ENCODE assay signal across 9 cellular contexts in genomic region chr2:10043256-10043905, GRCh38. TPM values are rescaled to one million over a fixed set of nuclear protein-coding genes. Genes with fewer than 3 reads are reported as not detected.
DNase-seq lines count a peak whose midpoint lies in the region; ATAC-seq, FAIRE-seq and TF ChIP-seq lines count a peak whose summit lies in the region.
"Had no signal": no experiment of that assay in that cellular context is flagged by ENCODE, and none has a peak within 500 bp of the region (broad histone marks: within the 10 kb centered on the region; RNA-seq: fewer than 3 reads in every experiment).

Gene KLF11, plus strand, starts transcription at chr2:10043550. Its CDS starts 167 bp downstream, at chr2:10043717.

- intact Hi-C loops in CD4-positive, alpha-beta memory T cell (cut with micrococcal nuclease), result loop anchor here (5.0 to 10.0 kb wide), 2 partner anchors 486 to 619 kb away; partner anchors contain the start of genes ADAM17, CPSF3 and ITGB1BP1
- intact Hi-C loops in esophagus muscularis mucosa (cut with DNase I), result no loop called here

- peak within 1 kb of the TSS in 1 of 2 donors; percentile 52 for H3K4me3 ChIP-seq in CD4-positive, alpha-beta memory T cell (ENCODE audit: low read length in 2 of 2)
- H3K4me3 ChIP-seq in esophagus muscularis mucosa (peak within 1 kb of the TSS; percentile 69 to 97 (median 76)), muscle layer of duodenum (ENCODE audit: low read depth in 1 of 2, low read length in 2 of 2) (peak within 1 kb of the TSS; percentile 56 to 61)

- 1% methylated on average over 14 of the region's 104 CpGs for WGBS in esophagus muscularis mucosa

- peaks cover 21% of the 10 kb centered on the region for H3K4me1 ChIP-seq in CD4-positive, alpha-beta memory T cell (ENCODE audit: insufficient read depth, low read length)
- peaks cover 76 to 86% (median 82%) of the 10 kb centered on the region in 4 donors for H3K4me1 ChIP-seq in esophagus muscularis mucosa
- H3K4me1 ChIP-seq in muscle layer of duodenum (ENCODE audit: control insufficient read depth in 1 of 2, insufficient read depth in 2 of 2, low read length in 2 of 2), result peaks cover 7 to 53% of the 10 kb centered on the region in 2 donors

- POLR2A ChIA-PET in CD4-positive, alpha-beta memory T cell (lab: Charles Lee; ENCODE audit: partially characterized antibody), result interaction anchor here (0.6 to 6.9 kb wide), 9 partner anchors 9 to 570 kb away, joined by 3 to 72 read pairs (median 12); partner anchors contain the start of genes IAH1, ODC1 and TAF1B

- TF ChIP-seq EP300 in esophagus muscularis mucosa (IDR thresholded peaks at IDR 0.05), result peak; percentile 47

- H3K4me1 Mint-ChIP-seq in CD4-positive, alpha-beta memory T cell, result peaks cover 15 to 39% (median 27%) of the 10 kb centered on the region in 4 donors
- peaks cover 13% of the 10 kb centered on the region for H3K4me1 Mint-ChIP-seq in activated T-cell treated with anti-CD3 and anti-CD28 coated beads, Interleukin-2, amount 50 U/mL, for 72 hours (ENCODE audit: low read depth)

- peaks cover 6 to 27% of the 10 kb centered on the region in 2 donors for H3K36me3 Mint-ChIP-seq in CD4-positive, alpha-beta memory T cell
- H3K36me3 Mint-ChIP-seq in activated T-cell treated with anti-CD3 and anti-CD28 coated beads, Interleukin-2, amount 50 U/mL, for 72 hours (ENCODE audit: insufficient read depth in 2 of 2), result peaks cover 0 to 2% of the 10 kb centered on the region in 2 donors

- ATAC-seq in GM21381 (IDR thresholded peaks at IDR 0.05; ENCODE audit: unreplicated experiment), result peak; percentile 69
- peak; percentile 76 for ATAC-seq in activated T-cell treated with anti-CD3 and anti-CD28 coated beads, Interleukin-2, amount 50 U/mL, for 72 hours (replicated peaks in 1 of 2)

- TF ChIP-seq CTCF in esophagus muscularis mucosa (IDR thresholded peaks at IDR 0.05), result peak in 1 of 3 experiments; percentile 12

- H3K27me3 ChIP-seq in CD4-positive, alpha-beta memory T cell (ENCODE audit: insufficient read depth, low read length), result no peaks in the 10 kb centered on the region
- H3K27me3 ChIP-seq in esophagus muscularis mucosa, result no peaks in the 10 kb centered on the region
- H3K27me3 ChIP-seq in muscle layer of duodenum (ENCODE audit: low read depth, low read length), result no peaks in the 10 kb centered on the region

- peaks cover 7% of the 10 kb centered on the region for H3K36me3 ChIP-seq in CD4-positive, alpha-beta memory T cell (ENCODE audit: insufficient read depth, low read length)
- H3K36me3 ChIP-seq in esophagus muscularis mucosa (peaks cover 12 to 27% (median 23%) of the 10 kb centered on the region in 4 donors), muscle layer of duodenum (ENCODE audit: control insufficient read depth in 1 of 2, insufficient read depth in 2 of 2, low read length in 2 of 2) (peaks cover 9% of the 10 kb centered on the region in 2 donors)

- peaks cover 0 to 2% (median 0%) of the 10 kb centered on the region in 8 donors for H3K9me3 Mint-ChIP-seq in CD4-positive, alpha-beta memory T cell
- no peaks in the 10 kb centered on the region for H3K9me3 Mint-ChIP-seq in activated T-cell treated with anti-CD3 and anti-CD28 coated beads, Interleukin-2, amount 50 U/mL, for 72 hours

- no peaks in the 10 kb centered on the region for H3K27me3 Mint-ChIP-seq in CD4-positive, alpha-beta memory T cell
- H3K27me3 Mint-ChIP-seq in activated T-cell treated with anti-CD3 and anti-CD28 coated beads, Interleukin-2, amount 50 U/mL, for 72 hours (ENCODE audit: low read depth), result peaks cover 21% of the 10 kb centered on the region

- no peaks in the 10 kb centered on the region for H3K9me3 ChIP-seq in CD4-positive, alpha-beta memory T cell (ENCODE audit: control insufficient read depth in 1 of 2, low read length in 2 of 2)
- H3K9me3 ChIP-seq in esophagus muscularis mucosa (no peaks in the 10 kb centered on the region), muscle layer of duodenum (ENCODE audit: control insufficient read depth in 1 of 2, low read length in 2 of 2) (no peaks in the 10 kb centered on the region)

- peak; percentile 48 for TF ChIP-seq POLR2A in esophagus muscularis mucosa (IDR thresholded peaks at IDR 0.05; ENCODE audit: low read depth)

- DNase-seq in CD4-positive, alpha-beta memory T cell, result peak; percentile 81 to 85 (median 83)
- DNase-seq in HTR-8/SVneo (ENCODE audit: insufficient read length, low spot score) (peak; percentile 81), OCI-M2 (lab: John Stamatoyannopoulos, UW; ENCODE audit: unreplicated experiment) (peak; percentile 36), esophagus muscularis mucosa (ENCODE audit: extremely low spot score) (peak; percentile 97)
- peak; percentile 81 to 87 for DNase-seq in activated T-cell treated with anti-CD3 and anti-CD28 coated beads, Interleukin-2, amount 50 U/mL, for 72 hours
- peak; percentile 78 for DNase-seq in stimulated activated CD8-positive, alpha-beta memory T cell treated with anti-CD3 and anti-CD28 coated beads, Interleukin-4, amount 100 ng/mL, for 48 hours

- CTCF ChIA-PET in CD4-positive, alpha-beta memory T cell (lab: Charles Lee; ENCODE audit: partially characterized antibody), result interaction anchor here (1.3 to 13.1 kb wide), 4 partner anchors 9 to 229 kb away, joined by 3 to 431 read pairs (median 64); partner anchors contain the start of gene TAF1B

- H3K27ac Mint-ChIP-seq in CD4-positive, alpha-beta memory T cell, result peak within 1 kb of the TSS; percentile 93 to 99 (median 98)
- H3K27ac Mint-ChIP-seq in activated T-cell treated with anti-CD3 and anti-CD28 coated beads, Interleukin-2, amount 50 U/mL, for 72 hours, result peak within 1 kb of the TSS; percentile 83

- peak; percentile 74 for FAIRE-seq in HTR-8/SVneo (lab: Jason Lieb, UNC)
- FAIRE-seq: TTC549 had no signal

- H3K27ac ChIP-seq in CD4-positive, alpha-beta memory T cell (ENCODE audit: low read depth, low read length), result peak within 1 kb of the TSS; percentile 66
- H3K27ac ChIP-seq in esophagus muscularis mucosa (replicated peaks in 1 of 4) (peak within 1 kb of the TSS; percentile 96 to 99 (median 98)), muscle layer of duodenum (ENCODE audit: low read length) (peak within 1 kb of the TSS; percentile 90)

- peak within 1 kb of the TSS; percentile 85 to 92 (median 88) for H3K4me3 Mint-ChIP-seq in CD4-positive, alpha-beta memory T cell
- H3K4me3 Mint-ChIP-seq in activated T-cell treated with anti-CD3 and anti-CD28 coated beads, Interleukin-2, amount 50 U/mL, for 72 hours, result peak within 1 kb of the TSS; percentile 87 to 91

RNA-seq across cellular contexts. Expression of gene KLF11, which starts in this region (rescaled TPM):
- total RNA-seq in CD4-positive, alpha-beta memory T cell, result 1 to 10 TPM; 7.0 TPM
- 1 to 10 TPM; 8.8 to 9.8 TPM for polyA plus RNA-seq in CD4-positive, alpha-beta memory T cell
- 10 to 100 TPM in 1 of 2 donors, 1 to 10 TPM in 1; 5.9 to 11.0 TPM for total RNA-seq in activated T-cell treated with anti-CD3 and anti-CD28 coated beads, Interleukin-2, amount 50 U/mL, for 72 hours
- total RNA-seq in esophagus muscularis mucosa, result 10 to 100 TPM; 15.8 to 51.6 (median 33.9) TPM

Comparison
In these comparisons a context has a peak if more than half of its experiments do, and no peak if none do; other contexts are left out.
1. DNase-seq: peak in every context shown above with its lines; median percentile 97 in esophagus muscularis mucosa; 84 in activated T-cell treated with anti-CD3 and anti-CD28 coated beads, Interleukin-2, amount 50 U/mL, for 72 hours; 83 in CD4-positive, alpha-beta memory T cell; 81 in HTR-8/SVneo; 78 in stimulated activated CD8-positive, alpha-beta memory T cell treated with anti-CD3 and anti-CD28 coated beads, Interleukin-4, amount 100 ng/mL, for 48 hours; 36 in OCI-M2.